8 cellular contexts compared by ENCODE assay signal in the genomic region with DNA sequence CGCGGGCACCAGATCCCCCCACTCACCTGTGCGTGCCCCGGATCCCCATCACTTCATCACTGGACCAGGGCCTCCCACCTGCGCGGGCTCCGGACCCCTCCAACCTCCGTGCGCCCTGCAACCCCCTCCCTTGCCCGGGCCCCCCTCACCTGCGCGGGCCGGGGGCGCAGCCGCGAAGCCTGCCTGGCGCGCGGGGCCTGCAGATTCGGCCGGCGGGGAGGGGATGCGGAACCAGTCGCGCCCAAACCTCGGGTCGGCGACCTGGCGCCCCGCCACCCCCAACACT. TPM values are rescaled to one million over a fixed set of nuclear protein-coding genes. Genes with fewer than 3 reads are reported as not detected.
DNase-seq lines count a peak whose midpoint lies in the region; ATAC-seq and TF ChIP-seq lines count a peak whose summit lies in the region.

No MANE protein-coding gene starts in this region.

- H3K27me3 ChIP-seq in ascending aorta (no peaks in the 10 kb centered on the region), liver (ENCODE audit: control insufficient read depth in 4 of 4, insufficient read depth in 4 of 4, low read length in 3 of 4) (no peaks in the 10 kb centered on the region), tibial nerve (no peaks in the 10 kb centered on the region)

- H3K9me3 Mint-ChIP-seq in activated T-cell treated with anti-CD3 and anti-CD28 coated beads, Interleukin-2, amount 50 U/mL, for 24 hours: no peaks in the 10 kb centered on the region

- no peak for TF ChIP-seq EP300 in tibial nerve (IDR thresholded peaks at IDR 0.05)

- H3K36me3 Mint-ChIP-seq in activated T-cell treated with anti-CD3 and anti-CD28 coated beads, Interleukin-2, amount 50 U/mL, for 24 hours (ENCODE audit: low read depth): peaks cover 17% of the 10 kb centered on the region

- H3K4me1 Mint-ChIP-seq in activated T-cell treated with anti-CD3 and anti-CD28 coated beads, Interleukin-2, amount 50 U/mL, for 24 hours (ENCODE audit: low read depth): peaks cover 18% of the 10 kb centered on the region

- TF ChIP-seq CTCF in ascending aorta (IDR thresholded peaks at IDR 0.05): no peak
- no peak for TF ChIP-seq CTCF in liver (IDR thresholded peaks at IDR 0.05; ENCODE audit: low read depth, low read length, missing input control)
- TF ChIP-seq CTCF in tibial nerve (IDR thresholded peaks at IDR 0.05): no peak

- no peak for TF ChIP-seq RAD21 in liver (IDR thresholded peaks at IDR 0.05)

- ATAC-seq in GM18858 (IDR thresholded peaks at IDR 0.05; ENCODE audit: unreplicated experiment): no peak

- H3K9me3 ChIP-seq in ascending aorta (no peaks in the 10 kb centered on the region), liver (ENCODE audit: control insufficient read depth in 4 of 4, low read length in 3 of 4) (no peaks in the 10 kb centered on the region), tibial nerve (peaks cover 0 to 4% (median 0%) of the 10 kb centered on the region in 4 donors)

- H3K36me3 ChIP-seq in ascending aorta: no peaks in the 10 kb centered on the region
- no peaks in the 10 kb centered on the region for H3K36me3 ChIP-seq in liver (ENCODE audit: control insufficient read depth in 4 of 4, insufficient read depth in 3 of 4, low read depth in 1 of 4, low read length in 3 of 4)
- H3K36me3 ChIP-seq in tibial nerve: peaks cover 0 to 24% (median 0%) of the 10 kb centered on the region in 3 donors

- H3K4me1 ChIP-seq in ascending aorta: peaks cover 0 to 17% of the 10 kb centered on the region in 2 donors
- H3K4me1 ChIP-seq in liver (ENCODE audit: control insufficient read depth in 4 of 4, insufficient read depth in 4 of 4, low read length in 3 of 4): peaks cover 10 to 23% (median 13%) of the 10 kb centered on the region in 4 donors
- peaks cover 0 to 22% (median 11%) of the 10 kb centered on the region in 4 donors for H3K4me1 ChIP-seq in tibial nerve

- no peaks in the 10 kb centered on the region for H3K27me3 Mint-ChIP-seq in activated T-cell treated with anti-CD3 and anti-CD28 coated beads, Interleukin-2, amount 50 U/mL, for 24 hours

- TF ChIP-seq POLR2A in tibial nerve (IDR thresholded peaks at IDR 0.05): no peak

- intact Hi-C loops in ascending aorta (cut with DNase I): no loop called here

- H3K27ac Mint-ChIP-seq in activated T-cell treated with anti-CD3 and anti-CD28 coated beads, Interleukin-2, amount 50 U/mL, for 24 hours: no peak overlapping the region

- H3K9ac ChIP-seq in liver (ENCODE audit: low read depth in 1 of 2, low read length in 2 of 2): no peak overlapping the region

- H3K4me3 ChIP-seq in ascending aorta: peak overlapping the region; percentile 79 to 87
- peak overlapping the region; percentile 26 to 83 (median 46) for H3K4me3 ChIP-seq in liver (ENCODE audit: low read depth in 1 of 3, low read length in 3 of 3)
- peak overlapping the region; percentile 57 to 95 (median 68) for H3K4me3 ChIP-seq in tibial nerve

- peak overlapping the region; percentile 75 for H3K4me3 Mint-ChIP-seq in activated T-cell treated with anti-CD3 and anti-CD28 coated beads, Interleukin-2, amount 50 U/mL, for 24 hours

- WGBS in liver: 2% methylated on average over 30 of the region's 30 CpGs
- 0% methylated on average over 8 to 9 of the region's 30 CpGs for WGBS in tibial nerve, 2 donors

- no peak for DNase-seq in activated T-cell treated with anti-CD3 and anti-CD28 coated beads, Interleukin-2, amount 50 U/mL, for 24 hours
- DNase-seq in activated T-cell treated with anti-CD3 and anti-CD28 coated beads for 4 hours (no peak), ascending aorta (ENCODE audit: low spot score in 2 of 2) (no peak), tibial nerve (ENCODE audit: low spot score in 2 of 2) (no peak), DMS153 (lab: John Stamatoyannopoulos, UW) (no peak)
- DNase-seq in activated CD4-positive, alpha-beta T cell treated with anti-CD3 and anti-CD28 coated beads, Interleukin-2, amount 50 U/mL, for 4 hours: no peak

- H3K27ac ChIP-seq in ascending aorta (no peak overlapping the region), liver (ENCODE audit: low read depth in 1 of 2, low read length in 2 of 2) (no peak overlapping the region), tibial nerve (peak overlapping the region in 3 of 4 donors; percentile 32 to 83 (median 68))

TF ChIP-seq in liver, 16 proteins besides CTCF, POLR2A, EP300 and RAD21:
- TF ChIP-seq HNF4G (IDR thresholded peaks at IDR 0.05) (no peak), GABPA (IDR thresholded peaks at IDR 0.05 in 1 of 2, conservative IDR thresholded peaks at IDR 0.05 in 1 of 2) (no peak), RXRA (IDR thresholded peaks at IDR 0.05) (no peak), TAF1 (conservative IDR thresholded peaks at IDR 0.05) (no peak), NR2F2 (IDR thresholded peaks at IDR 0.05) (no peak), YY1 (IDR thresholded peaks at IDR 0.05) (no peak), FOXA2 (IDR thresholded peaks at IDR 0.05) (no peak)
- TF ChIP-seq, protein P1, sequence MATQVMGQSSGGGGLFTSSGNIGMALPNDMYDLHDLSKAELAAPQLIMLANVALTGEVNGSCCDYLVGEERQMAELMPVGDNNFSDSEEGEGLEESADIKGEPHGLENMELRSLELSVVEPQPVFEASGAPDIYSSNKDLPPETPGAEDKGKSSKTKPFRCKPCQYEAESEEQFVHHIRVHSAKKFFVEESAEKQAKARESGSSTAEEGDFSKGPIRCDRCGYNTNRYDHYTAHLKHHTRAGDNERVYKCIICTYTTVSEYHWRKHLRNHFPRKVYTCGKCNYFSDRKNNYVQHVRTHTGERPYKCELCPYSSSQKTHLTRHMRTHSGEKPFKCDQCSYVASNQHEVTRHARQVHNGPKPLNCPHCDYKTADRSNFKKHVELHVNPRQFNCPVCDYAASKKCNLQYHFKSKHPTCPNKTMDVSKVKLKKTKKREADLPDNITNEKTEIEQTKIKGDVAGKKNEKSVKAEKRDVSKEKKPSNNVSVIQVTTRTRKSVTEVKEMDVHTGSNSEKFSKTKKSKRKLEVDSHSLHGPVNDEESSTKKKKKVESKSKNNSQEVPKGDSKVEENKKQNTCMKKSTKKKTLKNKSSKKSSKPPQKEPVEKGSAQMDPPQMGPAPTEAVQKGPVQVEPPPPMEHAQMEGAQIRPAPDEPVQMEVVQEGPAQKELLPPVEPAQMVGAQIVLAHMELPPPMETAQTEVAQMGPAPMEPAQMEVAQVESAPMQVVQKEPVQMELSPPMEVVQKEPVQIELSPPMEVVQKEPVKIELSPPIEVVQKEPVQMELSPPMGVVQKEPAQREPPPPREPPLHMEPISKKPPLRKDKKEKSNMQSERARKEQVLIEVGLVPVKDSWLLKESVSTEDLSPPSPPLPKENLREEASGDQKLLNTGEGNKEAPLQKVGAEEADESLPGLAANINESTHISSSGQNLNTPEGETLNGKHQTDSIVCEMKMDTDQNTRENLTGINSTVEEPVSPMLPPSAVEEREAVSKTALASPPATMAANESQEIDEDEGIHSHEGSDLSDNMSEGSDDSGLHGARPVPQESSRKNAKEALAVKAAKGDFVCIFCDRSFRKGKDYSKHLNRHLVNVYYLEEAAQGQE (IDR thresholded peaks at IDR 0.05): no peak
- TF ChIP-seq, protein P2, sequence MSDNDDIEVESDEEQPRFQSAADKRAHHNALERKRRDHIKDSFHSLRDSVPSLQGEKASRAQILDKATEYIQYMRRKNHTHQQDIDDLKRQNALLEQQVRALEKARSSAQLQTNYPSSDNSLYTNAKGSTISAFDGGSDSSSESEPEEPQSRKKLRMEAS (IDR thresholded peaks at IDR 0.05): no peak

RNA-seq across cellular contexts. Expression of a gene that starts 0.2 kb away (rescaled TPM):
- total RNA-seq in ascending aorta (6.7 TPM), liver (1 to 10 TPM; 2.4 to 6.3 TPM), tibial nerve (10 to 100 TPM in 3 of 4 donors, 1 to 10 TPM in 1; 9.2 to 35.0 (median 20.9) TPM)
- polyA plus RNA-seq in liver: 1 to 10 TPM in 1 of 2 donors, under 1 TPM in 1; 0.71 to 2.0 TPM

RNA-seq across cellular contexts. Expression of a gene that starts 16.3 kb away (rescaled TPM):
- total RNA-seq in ascending aorta: 117 TPM
- total RNA-seq in liver: 10 to 100 TPM in 1 of 2 donors, 1 to 10 TPM in 1; 10.0 to 22.9 TPM
- 10 to 100 TPM in 1 of 2 donors, 1 to 10 TPM in 1; 3.2 to 11.4 TPM for polyA plus RNA-seq in liver
- total RNA-seq in tibial nerve: 100 to 1,000 TPM in 1 of 4 donors, 10 to 100 TPM in 3; 41.5 to 102 (median 73.9) TPM

RNA-seq across cellular contexts. Expression of a gene that starts 16.6 kb away (rescaled TPM):
- total RNA-seq in ascending aorta: 6.5 TPM
- 10 to 100 TPM in 1 of 2 donors, 1 to 10 TPM in 1; 8.3 to 11.6 TPM for total RNA-seq in liver
- 10 to 100 TPM; 19.3 to 67.4 TPM for polyA plus RNA-seq in liver
- total RNA-seq in tibial nerve: 10 to 100 TPM; 27.8 to 73.0 (median 61.1) TPM

RNA-seq across cellular contexts. Expression of a gene that starts 56.5 kb away (rescaled TPM):
- total RNA-seq in ascending aorta (20.6 TPM), liver (1 to 10 TPM in 1 of 2 donors, under 1 TPM in 1; 0.79 to 2.3 TPM), tibial nerve (100 to 1,000 TPM; 247 to 385 (median 322) TPM)
- under 1 TPM; 0.24 to 0.45 TPM for polyA plus RNA-seq in liver

RNA-seq across cellular contexts. Expression of a gene that starts 57.3 kb away (rescaled TPM):
- total RNA-seq in ascending aorta (not detected), liver (not detected), tibial nerve (not detected)
- not detected for polyA plus RNA-seq in liver

Comparison
In these comparisons a context has a peak if more than half of its experiments do, and no peak if none do; other contexts are left out.
1. H3K27ac ChIP-seq: peak in tibial nerve (3 of 4); none in ascending aorta (0 of 2) and liver (0 of 2).
2. Peak in every context shown above with its lines, with median percentiles within 50 percentile points of each other: H3K4me3 ChIP-seq.